Comparison of ENCODE assay signal across 8 cellular contexts in the genomic region with DNA sequence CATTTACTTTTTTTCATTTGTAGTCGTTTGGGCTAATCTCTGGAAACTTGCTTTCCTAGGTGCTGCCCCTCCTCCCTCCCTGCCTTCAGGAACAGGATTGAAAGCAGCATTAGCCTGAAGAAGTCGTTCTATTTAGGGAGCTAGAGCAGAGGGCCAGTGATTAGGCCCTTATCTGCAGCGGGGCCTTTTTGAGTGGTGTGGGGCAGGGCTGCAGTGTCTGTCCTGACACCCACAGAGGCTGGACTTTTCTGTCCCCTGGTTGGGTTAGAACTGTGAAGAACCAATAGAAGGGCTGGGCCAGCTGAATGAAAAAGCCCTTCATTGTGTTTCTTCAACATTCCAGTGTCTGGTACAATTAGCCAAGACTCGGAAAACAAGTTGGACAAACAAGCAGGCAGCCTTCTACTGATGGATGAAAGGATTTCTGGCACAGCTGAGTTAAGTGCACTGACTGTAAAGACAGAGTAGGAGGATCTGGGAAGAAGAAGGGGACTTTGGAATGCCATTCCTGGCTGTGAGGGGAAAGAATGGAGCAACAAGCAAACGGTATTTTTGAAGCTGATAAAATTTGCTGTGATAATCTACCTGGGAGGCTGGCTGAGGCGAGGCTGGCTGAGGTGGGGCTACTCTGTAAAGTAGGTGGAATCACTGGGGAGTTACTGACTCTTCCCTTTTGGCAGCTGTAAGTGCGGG. TPM values are rescaled to one million over a fixed set of nuclear protein-coding genes. Genes with fewer than 3 reads are reported as not detected.
A peak's percentile ranks its signal among the peaks of the same experiment; 100 is the strongest.
DNase-seq lines count a peak whose midpoint lies in the region; ATAC-seq, FAIRE-seq and TF ChIP-seq lines count a peak whose summit lies in the region.

No MANE protein-coding gene starts in this region.

- H3K4me3 ChIP-seq in tibial nerve: no peak overlapping the region

- H3K36me3 Mint-ChIP-seq in activated T-cell treated with anti-CD3 and anti-CD28 coated beads, Interleukin-2, amount 50 U/mL, for 4 hours (ENCODE audit: insufficient read depth): peaks cover 9% of the 10 kb centered on the region
- peaks cover 10% of the 10 kb centered on the region for H3K36me3 Mint-ChIP-seq in central memory CD8-positive, alpha-beta T cell (ENCODE audit: insufficient read depth)

- no peak for TF ChIP-seq POLR2A in tibial nerve (IDR thresholded peaks at IDR 0.05)

- H3K36me3 ChIP-seq in tibial nerve: no peaks in the 10 kb centered on the region

- peak overlapping the region; percentile 83 for H3K27ac Mint-ChIP-seq in central memory CD8-positive, alpha-beta T cell (ENCODE audit: low read depth)

- H3K9me3 ChIP-seq in tibial nerve: no peaks in the 10 kb centered on the region

- no peak for DNase-seq in activated T-cell treated with anti-CD3 and anti-CD28 coated beads, Interleukin-2, amount 50 U/mL, for 4 hours
- DNase-seq in activated T-cell treated with anti-CD3 and anti-CD28 coated beads for 4 hours (no peak), medulla oblongata (ENCODE audit: extremely low spot score) (peak; percentile 91), tibial nerve (ENCODE audit: low spot score in 2 of 2) (no peak), DMS153 (lab: John Stamatoyannopoulos, UW) (no peak), D721Med (ENCODE audit: insufficient read length, low spot score) (no peak)
- no peak for DNase-seq in central memory CD8-positive, alpha-beta T cell (ENCODE audit: low spot score in 2 of 2)
- DNase-seq in stimulated activated CD4-positive, alpha-beta T cell treated with anti-CD3 and anti-CD28 coated beads, Interleukin-1b, Interleukin-23, amount 100 ng/mL, for 48 hours: no peak

- no peak for FAIRE-seq in D721Med (lab: Jason Lieb, UNC)

- H3K27me3 Mint-ChIP-seq in activated T-cell treated with anti-CD3 and anti-CD28 coated beads, Interleukin-2, amount 50 U/mL, for 4 hours (ENCODE audit: low read depth): no peaks in the 10 kb centered on the region
- no peaks in the 10 kb centered on the region for H3K27me3 Mint-ChIP-seq in central memory CD8-positive, alpha-beta T cell

- WGBS in tibial nerve, 2 donors: 17 to 23% methylated on average over 6 to 7 of the region's 7 CpGs

- TF ChIP-seq EP300 in tibial nerve (IDR thresholded peaks at IDR 0.05): no peak

- no peaks in the 10 kb centered on the region for H3K27me3 ChIP-seq in tibial nerve

- peaks cover 2 to 41% (median 23%) of the 10 kb centered on the region in 4 donors for H3K4me1 ChIP-seq in tibial nerve

- H3K9me3 Mint-ChIP-seq in activated T-cell treated with anti-CD3 and anti-CD28 coated beads, Interleukin-2, amount 50 U/mL, for 4 hours: peaks cover 3% of the 10 kb centered on the region
- H3K9me3 Mint-ChIP-seq in central memory CD8-positive, alpha-beta T cell: no peaks in the 10 kb centered on the region

- peak overlapping the region; percentile 85 for H3K4me3 Mint-ChIP-seq in activated T-cell treated with anti-CD3 and anti-CD28 coated beads, Interleukin-2, amount 50 U/mL, for 4 hours
- H3K4me3 Mint-ChIP-seq in central memory CD8-positive, alpha-beta T cell: peak overlapping the region; percentile 85

- TF ChIP-seq CTCF in tibial nerve (IDR thresholded peaks at IDR 0.05): no peak
- TF ChIP-seq CTCF in D721Med (IDR thresholded peaks at IDR 0.05; ENCODE audit: insufficient read depth, missing control alignments): no peak

- H3K27ac ChIP-seq in tibial nerve: peak overlapping the region in 3 of 4 donors; percentile 41 to 68 (median 65)

- no peak for ATAC-seq in activated T-cell treated with anti-CD3 and anti-CD28 coated beads, Interleukin-2, amount 50 U/mL, for 4 hours
- ATAC-seq in central memory CD8-positive, alpha-beta T cell (replicated peaks; ENCODE audit: extremely low read depth, poor library complexity, severe bottlenecking): no peak

- H3K4me1 Mint-ChIP-seq in activated T-cell treated with anti-CD3 and anti-CD28 coated beads, Interleukin-2, amount 50 U/mL, for 4 hours (ENCODE audit: low read depth): peaks cover 60% of the 10 kb centered on the region
- H3K4me1 Mint-ChIP-seq in central memory CD8-positive, alpha-beta T cell: peaks cover 54% of the 10 kb centered on the region

RNA-seq across cellular contexts. Expression of a gene that starts 9.7 kb away (rescaled TPM):
- total RNA-seq in activated T-cell treated with anti-CD3 and anti-CD28 coated beads, Interleukin-2, amount 50 U/mL, for 4 hours: 100 to 1,000 TPM; 104 to 128 (median 120) TPM
- total RNA-seq in tibial nerve: 100 to 1,000 TPM; 214 to 296 (median 244) TPM
